ENCODE assay signal across 20 cellular contexts in genomic region chr22:36771376-36772063, GRCh38. TPM values are rescaled to one million over a fixed set of nuclear protein-coding genes. Genes with fewer than 3 reads are reported as not detected.
"Had no signal": no experiment of that assay in that cellular context is flagged by ENCODE, and none has a peak within 500 bp of the region (broad histone marks: within the 10 kb centered on the region; RNA-seq: fewer than 3 reads in every experiment).

No MANE protein-coding gene starts in this region.

- H3K9me3 ChIP-seq: ovary, tibial artery, uterus had no signal

- H3K27ac ChIP-seq: ovary, tibial artery, uterus had no signal

- H3K4me1 ChIP-seq: uterus had no signal

- H3K36me3 ChIP-seq: ovary, uterus had no signal

- H3K9me3 Mint-ChIP-seq: activated CD4-positive, alpha-beta memory T cell treated with anti-CD3 and anti-CD28 coated beads for 36 hours; activated T-cell treated with anti-CD3 and anti-CD28 coated beads, Interleukin-2, amount 50 U/mL, for 24 hours; central memory CD8-positive, alpha-beta T cell; effector memory CD8-positive, alpha-beta T cell; stimulated activated memory B cell treated with anti-CD40 and anti-IgM and Interleukin-4, amounts not matched to agents 10 μg/mL and 1 μg/mL and 100 μg/mL, for 72 hours had no signal

- H3K27ac Mint-ChIP-seq: activated CD4-positive, alpha-beta memory T cell treated with anti-CD3 and anti-CD28 coated beads for 36 hours; activated naive CD8-positive, alpha-beta T cell; activated T-cell treated with anti-CD3 and anti-CD28 coated beads, Interleukin-2, amount 50 U/mL, for 24 hours; effector memory CD8-positive, alpha-beta T cell; stimulated activated memory B cell treated with anti-CD40 and anti-IgM and Interleukin-4, amounts not matched to agents 10 μg/mL and 1 μg/mL and 100 μg/mL, for 72 hours had no signal

- H3K36me3 Mint-ChIP-seq: activated CD4-positive, alpha-beta memory T cell treated with anti-CD3 and anti-CD28 coated beads for 36 hours had no signal

- ATAC-seq: effector memory CD8-positive, alpha-beta T cell; left ventricle myocardium superior; stimulated activated memory B cell treated with anti-CD40 and anti-IgM and Interleukin-4, amounts not matched to agents 10 μg/mL and 1 μg/mL and 100 μg/mL, for 72 hours had no signal

- H3K4me3 Mint-ChIP-seq: activated CD4-positive, alpha-beta memory T cell treated with anti-CD3 and anti-CD28 coated beads for 36 hours; activated naive CD8-positive, alpha-beta T cell; activated T-cell treated with anti-CD3 and anti-CD28 coated beads, Interleukin-2, amount 50 U/mL, for 24 hours; central memory CD8-positive, alpha-beta T cell; effector memory CD8-positive, alpha-beta T cell; stimulated activated memory B cell treated with anti-CD40 and anti-IgM and Interleukin-4, amounts not matched to agents 10 μg/mL and 1 μg/mL and 100 μg/mL, for 72 hours had no signal

- DNase-seq: activated CD4-positive, alpha-beta memory T cell treated with anti-CD3 and anti-CD28 coated beads for 36 hours; activated gamma-delta T cell treated with Interleukin-2 at 50 U/mL for 16 hours; activated T-cell treated with anti-CD3 and anti-CD28 coated beads, Interleukin-2, amount 50 U/mL, for 24 hours; amniotic stem cell; dermis blood vessel endothelial cell; effector memory CD8-positive, alpha-beta T cell; kidney glomerular epithelial cell; left ventricle myocardium superior; mesenchymal stem cell; ovary; SW 1271; uterus had no signal

- H3K27me3 ChIP-seq: ovary, tibial artery, uterus had no signal

- H3K27me3 Mint-ChIP-seq: activated CD4-positive, alpha-beta memory T cell treated with anti-CD3 and anti-CD28 coated beads for 36 hours; activated naive CD8-positive, alpha-beta T cell; activated T-cell treated with anti-CD3 and anti-CD28 coated beads, Interleukin-2, amount 50 U/mL, for 24 hours; central memory CD8-positive, alpha-beta T cell; effector memory CD8-positive, alpha-beta T cell; stimulated activated memory B cell treated with anti-CD40 and anti-IgM and Interleukin-4, amounts not matched to agents 10 μg/mL and 1 μg/mL and 100 μg/mL, for 72 hours had no signal

- H3K4me3 ChIP-seq: ovary, tibial artery, uterus had no signal

RNA-seq across cellular contexts. Expression of gene PVALB, which starts 45.3 kb away (rescaled TPM):
- total RNA-seq: activated CD4-positive, alpha-beta memory T cell treated with anti-CD3 and anti-CD28 coated beads for 36 hours; dermis blood vessel endothelial cell; epithelial cell of proximal tubule; frontal cortex; left ventricle myocardium superior; pulmonary artery endothelial cell had no signal
- polyA plus RNA-seq: neural cell had no signal
